2 cellular contexts compared by ENCODE assay signal in genomic region chr9:98038958-98039357, GRCh38.
TF ChIP-seq lines count a peak whose summit lies in the region.

No MANE protein-coding gene starts in this region.

TF ChIP-seq in HepG2, 621 proteins besides CTCF, POLR2A, EP300 and RAD21:
- TF ChIP-seq ZBTB34 (CRISPR knock-in tag; IDR thresholded peaks at IDR 0.05) (no peak), ZNF770 (CRISPR knock-in tag; IDR thresholded peaks at IDR 0.05) (peak; percentile 75), ZNF362 (CRISPR knock-in tag; IDR thresholded peaks at IDR 0.05; ENCODE audit: borderline replicate concordance) (peak; percentile 22; the same call in 1 of the 2 replicates)

TF ChIP-seq in GM23338, 12 proteins besides CTCF, POLR2A, EP300 and RAD21:
- no peak for TF ChIP-seq CREB1 (CRISPR knock-in tag; IDR thresholded peaks at IDR 0.05; ENCODE audit: low read depth)
- TF ChIP-seq POLR2AphosphoS5 (IDR thresholded peaks at IDR 0.05; ENCODE audit: low read depth) = no peak
- no peak for TF ChIP-seq ZNF462 (CRISPR knock-in tag; IDR thresholded peaks at IDR 0.05)
- TF ChIP-seq STAT1 (IDR thresholded peaks at IDR 0.05; ENCODE audit: unreplicated experiment) = no peak
- TF ChIP-seq EZH2phosphoT487 (IDR thresholded peaks at IDR 0.05; ENCODE audit: unreplicated experiment) = no peak
- no peak for TF ChIP-seq EZH2 (IDR thresholded peaks at IDR 0.05; ENCODE audit: low read depth, unreplicated experiment)
- TF ChIP-seq REST (IDR thresholded peaks at IDR 0.05; ENCODE audit: unreplicated experiment) = no peak
- TF ChIP-seq NANOG (IDR thresholded peaks at IDR 0.05; ENCODE audit: borderline replicate concordance) = no peak
- TF ChIP-seq ETS1 (IDR thresholded peaks at IDR 0.05) = no peak
